In genomic region chr12:7210642-7211151, GRCh38 we compare ENCODE assay signal across 19 cellular contexts.
"Had no signal": no experiment of that assay in that cellular context is flagged by ENCODE, and none has a peak within 500 bp of the region (broad histone marks: within the 10 kb centered on the region; RNA-seq: fewer than 3 reads in every experiment).

No MANE protein-coding gene starts in this region.

- H3K36me3 ChIP-seq: uterus had no signal

- DNase-seq: activated CD4-positive, alpha-beta T cell treated with anti-CD3 and anti-CD28 coated beads for 4 hours; activated CD8-positive, alpha-beta memory T cell treated with anti-CD3 and anti-CD28 coated beads for 24 hours; activated naive CD8-positive, alpha-beta T cell treated with anti-CD3 and anti-CD28 coated beads for 36 hours; body of pancreas; cerebellar nuclear complex; effector memory CD4-positive, alpha-beta T cell; islet precursor cell; naive thymus-derived CD8-positive, alpha-beta T cell; retina; stimulated activated CD4-positive, alpha-beta T cell treated with anti-CD3 and anti-CD28 coated beads, Interleukin-2, amount 100 ng/mL, for 48 hours; T-helper 2 cell; uterus had no signal

- H3K27ac ChIP-seq: body of pancreas, epithelial cell of prostate, neutrophil, uterus had no signal

- H3K4me3 Mint-ChIP-seq: activated naive CD8-positive, alpha-beta T cell treated with anti-CD3 and anti-CD28 coated beads for 36 hours; activated T-helper 1 cell treated with anti-CD3 and anti-CD28 coated beads, Interleukin-12 subunit alpha, Interleukin-12 subunit beta, Interleukin-2, Interleukin-4 antibody, amounts not matched to agents 30 ng/mL and 10 ng/mL and 1 ng/mL, durations not matched to agents 14 hours and 24 hours and 36 hours; dendritic cell treated with granulocyte-macrophage colony-stimulating factor and Interleukin-4, amounts not matched to agents 40 ng/mL and 50 ng/mL, for 4 days; memory B cell; naive thymus-derived CD8-positive, alpha-beta T cell; stimulated activated memory B cell treated with anti-CD40 and anti-IgM and Interleukin-4, amounts not matched to agents 10 μg/mL and 1 μg/mL and 100 μg/mL, for 72 hours; WTC11 had no signal

- H3K4me3 ChIP-seq: body of pancreas, uterus had no signal

- H3K4me1 Mint-ChIP-seq: activated naive CD8-positive, alpha-beta T cell treated with anti-CD3 and anti-CD28 coated beads for 36 hours; naive thymus-derived CD8-positive, alpha-beta T cell; stimulated activated memory B cell treated with anti-CD40 and anti-IgM and Interleukin-4, amounts not matched to agents 10 μg/mL and 1 μg/mL and 100 μg/mL, for 72 hours; WTC11 had no signal

- H3K4me1 ChIP-seq: body of pancreas, uterus had no signal

- H3K9me3 ChIP-seq: body of pancreas, neutrophil, uterus had no signal

- H3K27ac Mint-ChIP-seq: activated naive CD8-positive, alpha-beta T cell treated with anti-CD3 and anti-CD28 coated beads for 36 hours; activated T-helper 1 cell treated with anti-CD3 and anti-CD28 coated beads, Interleukin-12 subunit alpha, Interleukin-12 subunit beta, Interleukin-2, Interleukin-4 antibody, amounts not matched to agents 30 ng/mL and 10 ng/mL and 1 ng/mL, durations not matched to agents 14 hours and 24 hours and 36 hours; dendritic cell treated with granulocyte-macrophage colony-stimulating factor and Interleukin-4, amounts not matched to agents 40 ng/mL and 50 ng/mL, for 4 days; memory B cell; naive thymus-derived CD8-positive, alpha-beta T cell; stimulated activated memory B cell treated with anti-CD40 and anti-IgM and Interleukin-4, amounts not matched to agents 10 μg/mL and 1 μg/mL and 100 μg/mL, for 72 hours; WTC11 had no signal

- H3K27me3 ChIP-seq: body of pancreas, neutrophil, uterus had no signal

- H3K27me3 Mint-ChIP-seq: activated naive CD8-positive, alpha-beta T cell treated with anti-CD3 and anti-CD28 coated beads for 36 hours; memory B cell; naive thymus-derived CD8-positive, alpha-beta T cell; stimulated activated memory B cell treated with anti-CD40 and anti-IgM and Interleukin-4, amounts not matched to agents 10 μg/mL and 1 μg/mL and 100 μg/mL, for 72 hours had no signal

- H3K9me3 Mint-ChIP-seq: dendritic cell treated with granulocyte-macrophage colony-stimulating factor and Interleukin-4, amounts not matched to agents 40 ng/mL and 50 ng/mL, for 4 days had no signal
